In the genomic region with DNA sequence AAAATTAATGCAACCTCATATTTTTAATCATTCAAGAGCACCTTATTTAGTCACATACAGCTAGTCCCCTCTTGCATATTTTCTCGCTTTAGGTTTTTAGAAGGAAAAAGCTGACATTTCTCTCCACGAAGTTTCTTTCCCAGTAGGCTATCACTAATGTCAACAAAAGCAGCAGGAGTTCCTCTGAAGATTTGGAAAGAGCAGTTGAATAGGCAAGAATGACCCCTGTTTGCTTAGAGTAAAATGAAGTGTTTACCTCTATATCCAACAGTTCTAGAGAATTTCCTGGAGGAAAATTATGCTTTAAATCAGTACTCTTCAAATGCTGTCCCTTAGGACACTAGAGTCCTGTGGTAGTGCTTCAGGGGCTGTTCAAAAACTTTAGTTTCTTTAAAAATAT, we compare ENCODE assay signal across 14 cellular contexts.
"Had no signal": no experiment of that assay in that cellular context is flagged by ENCODE, and none has a peak within 500 bp of the region (broad histone marks: within the 10 kb centered on the region; RNA-seq: fewer than 3 reads in every experiment).

No MANE protein-coding gene starts in this region.

- H3K4me3 ChIP-seq: adrenal gland, body of pancreas, colonic mucosa had no signal

- H3K9me3 Mint-ChIP-seq: activated naive CD4-positive, alpha-beta T cell treated with anti-CD3 and anti-CD28 coated beads, Interleukin-2, amount 50 U/mL, for 24 hours; stimulated activated memory B cell treated with anti-CD40 and anti-IgM and Interleukin-4, amounts not matched to agents 10 μg/mL and 1 μg/mL and 100 μg/mL, for 72 hours had no signal

- DNase-seq: activated CD4-positive, alpha-beta T cell treated with anti-CD3 and anti-CD28 coated beads for 1 hour; activated CD4-positive, alpha-beta T cell treated with anti-CD3 and anti-CD28 coated beads, Interleukin-2, amount 50 U/mL, for 48 hours; activated T-cell treated with anti-CD3 and anti-CD28 coated beads, Interleukin-2, amount 50 U/mL, for 24 hours; adrenal gland; body of pancreas; caudate nucleus; colonic mucosa; left ventricle myocardium superior; naive thymus-derived CD8-positive, alpha-beta T cell; occipital lobe; stimulated activated CD4-positive, alpha-beta T cell treated with anti-CD3 and anti-CD28 coated beads, Interleukin-2, amount 100 ng/mL, for 48 hours had no signal

- H3K27ac Mint-ChIP-seq: activated naive CD4-positive, alpha-beta T cell treated with anti-CD3 and anti-CD28 coated beads, Interleukin-2, amount 50 U/mL, for 24 hours; activated T-cell treated with anti-CD3 and anti-CD28 coated beads, Interleukin-2, amount 50 U/mL, for 24 hours; memory B cell; naive thymus-derived CD8-positive, alpha-beta T cell; stimulated activated memory B cell treated with anti-CD40 and anti-IgM and Interleukin-4, amounts not matched to agents 10 μg/mL and 1 μg/mL and 100 μg/mL, for 72 hours had no signal

- H3K9me3 ChIP-seq: adrenal gland, body of pancreas, colonic mucosa had no signal

- H3K4me3 Mint-ChIP-seq: activated naive CD4-positive, alpha-beta T cell treated with anti-CD3 and anti-CD28 coated beads, Interleukin-2, amount 50 U/mL, for 24 hours; activated T-cell treated with anti-CD3 and anti-CD28 coated beads, Interleukin-2, amount 50 U/mL, for 24 hours; memory B cell; naive thymus-derived CD8-positive, alpha-beta T cell; stimulated activated memory B cell treated with anti-CD40 and anti-IgM and Interleukin-4, amounts not matched to agents 10 μg/mL and 1 μg/mL and 100 μg/mL, for 72 hours had no signal

- H3K27me3 Mint-ChIP-seq: activated naive CD4-positive, alpha-beta T cell treated with anti-CD3 and anti-CD28 coated beads, Interleukin-2, amount 50 U/mL, for 24 hours; activated T-cell treated with anti-CD3 and anti-CD28 coated beads, Interleukin-2, amount 50 U/mL, for 24 hours; memory B cell; naive thymus-derived CD8-positive, alpha-beta T cell; stimulated activated memory B cell treated with anti-CD40 and anti-IgM and Interleukin-4, amounts not matched to agents 10 μg/mL and 1 μg/mL and 100 μg/mL, for 72 hours had no signal

- H3K4me1 Mint-ChIP-seq: activated naive CD4-positive, alpha-beta T cell treated with anti-CD3 and anti-CD28 coated beads, Interleukin-2, amount 50 U/mL, for 24 hours; memory B cell; naive thymus-derived CD8-positive, alpha-beta T cell; stimulated activated memory B cell treated with anti-CD40 and anti-IgM and Interleukin-4, amounts not matched to agents 10 μg/mL and 1 μg/mL and 100 μg/mL, for 72 hours had no signal

- H3K4me1 ChIP-seq: adrenal gland, body of pancreas, colonic mucosa had no signal

- H3K27me3 ChIP-seq: adrenal gland, body of pancreas, colonic mucosa had no signal

- H3K27ac ChIP-seq: adrenal gland, body of pancreas, colonic mucosa had no signal

- H3K36me3 Mint-ChIP-seq: activated naive CD4-positive, alpha-beta T cell treated with anti-CD3 and anti-CD28 coated beads, Interleukin-2, amount 50 U/mL, for 24 hours; memory B cell; naive thymus-derived CD8-positive, alpha-beta T cell; stimulated activated memory B cell treated with anti-CD40 and anti-IgM and Interleukin-4, amounts not matched to agents 10 μg/mL and 1 μg/mL and 100 μg/mL, for 72 hours had no signal

- H3K36me3 ChIP-seq: adrenal gland, colonic mucosa had no signal

- ATAC-seq: body of pancreas; left ventricle myocardium superior; naive thymus-derived CD8-positive, alpha-beta T cell; stimulated activated memory B cell treated with anti-CD40 and anti-IgM and Interleukin-4, amounts not matched to agents 10 μg/mL and 1 μg/mL and 100 μg/mL, for 72 hours had no signal
